ENCODE assay signal across 22 cellular contexts in genomic region chr1:207649865-207650580, GRCh38. TPM values are rescaled to one million over a fixed set of nuclear protein-coding genes. Genes with fewer than 3 reads are reported as not detected.
DNase-seq lines count a peak whose midpoint lies in the region; ATAC-seq, FAIRE-seq and TF ChIP-seq lines count a peak whose summit lies in the region.
"Had no signal": no experiment of that assay in that cellular context is flagged by ENCODE, and none has a peak within 500 bp of the region (broad histone marks: within the 10 kb centered on the region; RNA-seq: fewer than 3 reads in every experiment).

No MANE protein-coding gene starts in this region.

- no peaks in the 10 kb centered on the region for H3K36me3 ChIP-seq in left lung
- H3K36me3 ChIP-seq: SJSA1 had no signal

- peaks cover 0 to 8% of the 10 kb centered on the region in 2 donors for H3K27me3 ChIP-seq in left lung

- H3K4me1 Mint-ChIP-seq in endothelial cell (ENCODE audit: unreplicated experiment): peaks cover 45% of the 10 kb centered on the region

- FAIRE-seq in GM12892 (lab: Jason Lieb, UNC): no peak
- FAIRE-seq: GM12891 had no signal

- peak overlapping the region; percentile 28 for H3K27ac Mint-ChIP-seq in endothelial cell (ENCODE audit: unreplicated experiment)
- H3K27ac Mint-ChIP-seq: CD8-positive, alpha-beta T cell had no signal

- no peak for TF ChIP-seq CTCF in endothelial cell (IDR thresholded peaks at IDR 0.05; ENCODE audit: unreplicated experiment)
- TF ChIP-seq CTCF in left lung (IDR thresholded peaks at IDR 0.05): no peak

- no peak for TF ChIP-seq POLR2A in GM12892 (IDR thresholded peaks at IDR 0.05; ENCODE audit: low read depth, low read length)

- H3K9me3 ChIP-seq in left lung: no peaks in the 10 kb centered on the region
- H3K9me3 ChIP-seq: SJSA1 had no signal

- H3K4me3 Mint-ChIP-seq in endothelial cell (ENCODE audit: unreplicated experiment): peak overlapping the region; percentile 8
- H3K4me3 Mint-ChIP-seq: CD8-positive, alpha-beta T cell had no signal

- H3K27me3 Mint-ChIP-seq in endothelial cell (ENCODE audit: unreplicated experiment): peaks cover 9% of the 10 kb centered on the region

- no peaks in the 10 kb centered on the region for H3K9me3 Mint-ChIP-seq in endothelial cell (ENCODE audit: unreplicated experiment)
- H3K9me3 Mint-ChIP-seq: CD8-positive, alpha-beta T cell had no signal

- intact Hi-C loops in left lung (cut with DNase I): no loop called here

- peaks cover 7% of the 10 kb centered on the region for H3K36me3 Mint-ChIP-seq in endothelial cell (ENCODE audit: low read depth, unreplicated experiment)
- H3K36me3 Mint-ChIP-seq: CD8-positive, alpha-beta T cell had no signal

- H3K27ac ChIP-seq in left lung: no peak overlapping the region
- H3K27ac ChIP-seq: GM23248, SJSA1 had no signal

- no peak overlapping the region for H3K4me3 ChIP-seq in left lung
- H3K4me3 ChIP-seq: GM23248, SJSA1 had no signal

- ATAC-seq in left lung: no peak
- ATAC-seq in GM21786 (IDR thresholded peaks at IDR 0.05; ENCODE audit: unreplicated experiment): no peak
- ATAC-seq: CD8-positive, alpha-beta T cell had no signal

- peaks cover 0 to 6% of the 10 kb centered on the region in 2 donors for H3K4me1 ChIP-seq in left lung

- DNase-seq in NOMO-1 treated with DMSO at 0.1 percent for 48 hours (lab: John Stamatoyannopoulos, UW; ENCODE audit: unreplicated experiment): peak; percentile 30
- no peak for DNase-seq in NOMO-1 treated with dmso at 0.1 percent for 144 hours (lab: John Stamatoyannopoulos, UW; ENCODE audit: unreplicated experiment)
- DNase-seq in OCI-M2 (lab: John Stamatoyannopoulos, UW; ENCODE audit: unreplicated experiment): peak; percentile 27
- no peak for DNase-seq in endothelial cell (ENCODE audit: low spot score)
- DNase-seq in GM12892 (ENCODE audit: insufficient read length): no peak
- DNase-seq in HCEC 1CT: no peak
- DNase-seq in left lung: no peak
- DNase-seq: CD8-positive, alpha-beta T cell; DND-41; GF-D8; GM23248; NCI-H1048; NCI-H1694; NCI-H2107; NK-92 treated with Interleukin-12 subunit alpha and Interleukin-12 subunit beta, amount 100 ng/mL, for 24 hours; SW 1271 had no signal

RNA-seq across cellular contexts. Expression of gene CR1L, which starts 5.1 kb away (rescaled TPM):
- total RNA-seq in endothelial cell (ENCODE audit: unreplicated experiment) (48.0 TPM), left lung (under 1 TPM; 0.70 to 0.73 TPM)
- polyA plus RNA-seq in GM12892 (2012; ENCODE audit: missing spikeins): 1.1 TPM
- total RNA-seq: A172; CD8-positive, alpha-beta T cell; GM23248; MCF 10A; SJSA1 had no signal
- polyA plus RNA-seq: BJ, GM23248 had no signal

Comparison
In these comparisons a context has a peak if more than half of its experiments do, and no peak if none do; other contexts are left out.
1. DNase-seq: peak in NOMO-1 treated with DMSO at 0.1 percent for 48 hours (single experiment) and OCI-M2 (single experiment); none in NOMO-1 treated with dmso at 0.1 percent for 144 hours (single experiment), endothelial cell (single experiment), GM12892 (single experiment), HCEC 1CT (single experiment) and left lung (0 of 2).
2. RNA of gene CR1L, which starts 5.1 kb away (total RNA-seq): 48.0 TPM in endothelial cell (single experiment); 0.70 to 0.73 TPM in left lung; every median in the first group is over 10 times any median in the second.